Comparison of ENCODE assay signal across 8 cellular contexts in the genomic region with DNA sequence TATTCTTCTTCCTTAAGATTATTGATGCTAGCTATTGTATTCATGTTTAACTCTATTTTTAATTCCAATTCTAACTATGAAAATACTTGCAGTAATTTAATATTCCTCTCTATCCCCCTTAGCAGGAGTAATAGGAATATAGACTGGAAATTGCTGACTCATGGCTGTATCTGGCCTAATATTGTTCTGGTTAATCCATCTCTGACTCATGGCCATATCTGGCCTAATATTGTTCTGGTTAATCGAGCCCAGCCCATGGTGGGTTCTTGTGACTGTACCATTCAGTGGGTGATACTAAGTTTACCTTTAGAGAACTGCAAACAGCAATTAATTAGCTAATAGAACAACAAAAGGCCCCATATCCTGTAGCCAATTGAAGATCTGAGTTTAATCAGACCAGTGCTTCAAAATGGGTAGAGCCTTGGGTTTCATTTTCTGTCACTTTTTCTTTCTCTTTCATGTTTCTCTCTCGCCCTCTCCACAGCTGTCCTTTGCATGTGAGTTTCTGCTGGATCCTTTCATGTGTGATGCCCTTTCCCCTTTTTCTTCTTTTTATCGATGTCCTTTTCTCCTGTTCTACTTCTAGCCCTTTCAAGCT.
DNase-seq lines count a peak whose midpoint lies in the region; ATAC-seq and TF ChIP-seq lines count a peak whose summit lies in the region.

No MANE protein-coding gene starts in this region.

- TF ChIP-seq CTCF in GM12865 (IDR thresholded peaks at IDR 0.05; ENCODE audit: insufficient read depth, low read depth, low read length, missing control alignments) (no peak), cardiac fibroblast (IDR thresholded peaks at IDR 0.05; ENCODE audit: low read depth, low read length) (no peak)

- ATAC-seq in GM19468 (IDR thresholded peaks at IDR 0.05; ENCODE audit: extremely low read depth, unreplicated experiment) (peak; percentile 86), HG03108 (IDR thresholded peaks at IDR 0.05; ENCODE audit: unreplicated experiment) (peak; percentile 94)

- DNase-seq in GM12865 (ENCODE audit: low read depth): peak; percentile 52
- DNase-seq in cardiac fibroblast (ENCODE audit: low read depth in 2 of 2): peak; percentile 49 to 63
- DNase-seq in hippocampal formation (lab: John Stamatoyannopoulos, UW): no peak
- DNase-seq in stimulated activated naive CD4-positive, alpha-beta T cell treated with Interleukin-2 at 50 U/mL for 16 hours (lab: John Stamatoyannopoulos, UW): no peak
- no peak for DNase-seq in stimulated activated CD4-positive, alpha-beta T cell treated with anti-CD3 and anti-CD28 coated beads, Interleukin-2, amount 100 ng/mL, for 24 hours
- no peak for DNase-seq in NCI-H1436 (lab: John Stamatoyannopoulos, UW)

- no peak overlapping the region for H3K4me3 ChIP-seq in GM12865 (ENCODE audit: low read depth, low read length)
- no peak overlapping the region for H3K4me3 ChIP-seq in cardiac fibroblast (replicated peaks in 1 of 2; ENCODE audit: low read depth in 2 of 2, low read length in 2 of 2)

Comparison
In these comparisons a context has a peak if more than half of its experiments do, and no peak if none do; other contexts are left out.
1. DNase-seq: peak in GM12865 (single experiment) and cardiac fibroblast (2 of 2); none in hippocampal formation (0 of 2), stimulated activated naive CD4-positive, alpha-beta T cell treated with Interleukin-2 at 50 U/mL for 16 hours (single experiment), stimulated activated CD4-positive, alpha-beta T cell treated with anti-CD3 and anti-CD28 coated beads, Interleukin-2, amount 100 ng/mL, for 24 hours (0 of 2) and NCI-H1436 (single experiment).